Comparison of ENCODE assay signal across 1 cellular context in genomic region chr2:130336877-130337734, GRCh38.
TF ChIP-seq lines count a peak whose summit lies in the region.

No MANE protein-coding gene starts in this region.

TF ChIP-seq in HepG2, 621 proteins besides CTCF, POLR2A, EP300 and RAD21 (continued from another document and continues in another):
- TF ChIP-seq AFF4 (CRISPR knock-in tag; IDR thresholded peaks at IDR 0.05) (0 out of 2 replicates have a peak, but pooled peaks have one; percentile 31), ZNF354B (CRISPR knock-in tag; IDR thresholded peaks at IDR 0.05) (no peak), SIN3B (IDR thresholded peaks at IDR 0.05; ENCODE audit: low read length) (peak; percentile 57; the same call in 1 of the 2 replicates), ZNF740 (CRISPR knock-in tag; IDR thresholded peaks at IDR 0.05) (no peak), ZNF839 (CRISPR knock-in tag; IDR thresholded peaks at IDR 0.05; ENCODE audit: borderline replicate concordance) (no peak; the same call in 1 of the 2 replicates), SOX6 (IDR thresholded peaks at IDR 0.05) (no peak), SOX6 (CRISPR knock-in tag; IDR thresholded peaks at IDR 0.05) (peak; percentile 73), ZBTB26 (CRISPR knock-in tag; IDR thresholded peaks at IDR 0.05; ENCODE audit: borderline replicate concordance) (peak; percentile 80), THAP11 (CRISPR knock-in tag; IDR thresholded peaks at IDR 0.05) (peak; percentile 80), NCOA1 (CRISPR knock-in tag; IDR thresholded peaks at IDR 0.05) (no peak), MED1 (CRISPR knock-in tag; IDR thresholded peaks at IDR 0.05) (peak; percentile 77), FOXJ3 (CRISPR knock-in tag; IDR thresholded peaks at IDR 0.05; ENCODE audit: borderline replicate concordance) (no peak; the same call in 1 of the 2 replicates), ZNF784 (CRISPR knock-in tag; IDR thresholded peaks at IDR 0.05; ENCODE audit: borderline replicate concordance) (peak; percentile 94), ZNF589 (CRISPR knock-in tag; conservative IDR thresholded peaks at IDR 0.05) (peak; percentile 66; the same call in 1 of the 2 replicates), ZNF572 (CRISPR knock-in tag; IDR thresholded peaks at IDR 0.05) (peak; percentile 72; the same call in 1 of the 2 replicates), TEAD3 (CRISPR knock-in tag; optimal IDR thresholded peaks at IDR 0.05; ENCODE audit: borderline replicate concordance) (no peak), ATF7-NPFF (CRISPR knock-in tag; IDR thresholded peaks at IDR 0.05; ENCODE audit: low read depth) (peak; percentile 77), FOXO4 (CRISPR knock-in tag; conservative IDR thresholded peaks at IDR 0.05) (0 out of 2 replicates have a peak, but pooled peaks have one; percentile 79), KAT2B (IDR thresholded peaks at IDR 0.05; ENCODE audit: borderline replicate concordance, low read depth, low read length) (no peak), MTA1 (CRISPR knock-in tag; IDR thresholded peaks at IDR 0.05; ENCODE audit: borderline replicate concordance) (no peak), KLF16 (CRISPR knock-in tag; IDR thresholded peaks at IDR 0.05) (peak in 1 of 2 experiments; percentile 96; a peak in 2 of 4 replicates), ZNF616 (CRISPR knock-in tag; IDR thresholded peaks at IDR 0.05; ENCODE audit: low read depth) (peak; percentile 67; the same call in 1 of the 2 replicates), CBX5 (CRISPR knock-in tag; IDR thresholded peaks at IDR 0.05; ENCODE audit: borderline replicate concordance) (no peak), CBFB (CRISPR knock-in tag; IDR thresholded peaks at IDR 0.05) (peak; percentile 47; the same call in 1 of the 2 replicates), TFDP1 (CRISPR knock-in tag; IDR thresholded peaks at IDR 0.05; ENCODE audit: borderline replicate concordance) (peak; percentile 65), ZNF20 (CRISPR knock-in tag; IDR thresholded peaks at IDR 0.05) (no peak), SNRNP70 (IDR thresholded peaks at IDR 0.05; ENCODE audit: low read depth, low read length) (no peak), MAFG (CRISPR knock-in tag; IDR thresholded peaks at IDR 0.05) (no peak), ZNF207 (IDR thresholded peaks at IDR 0.05; ENCODE audit: borderline replicate concordance) (no peak), NCOA5 (CRISPR knock-in tag; IDR thresholded peaks at IDR 0.05) (no peak), ZHX2 (IDR thresholded peaks at IDR 0.05; ENCODE audit: low read depth) (peak; percentile 37; the same call in 1 of the 2 replicates), ZHX2 (CRISPR knock-in tag; IDR thresholded peaks at IDR 0.05; ENCODE audit: borderline replicate concordance) (no peak), SNAPC4 (CRISPR knock-in tag; IDR thresholded peaks at IDR 0.05) (peak; percentile 63), ZNF674 (CRISPR knock-in tag; IDR thresholded peaks at IDR 0.05; ENCODE audit: low read depth) (no peak), CSRNP2 (CRISPR knock-in tag; conservative IDR thresholded peaks at IDR 0.05; ENCODE audit: low read depth) (no peak), KLF9 (CRISPR knock-in tag; IDR thresholded peaks at IDR 0.05; ENCODE audit: low read depth) (no peak; the same call in 1 of the 2 replicates)
